9 cellular contexts compared by ENCODE assay signal in the genomic region with DNA sequence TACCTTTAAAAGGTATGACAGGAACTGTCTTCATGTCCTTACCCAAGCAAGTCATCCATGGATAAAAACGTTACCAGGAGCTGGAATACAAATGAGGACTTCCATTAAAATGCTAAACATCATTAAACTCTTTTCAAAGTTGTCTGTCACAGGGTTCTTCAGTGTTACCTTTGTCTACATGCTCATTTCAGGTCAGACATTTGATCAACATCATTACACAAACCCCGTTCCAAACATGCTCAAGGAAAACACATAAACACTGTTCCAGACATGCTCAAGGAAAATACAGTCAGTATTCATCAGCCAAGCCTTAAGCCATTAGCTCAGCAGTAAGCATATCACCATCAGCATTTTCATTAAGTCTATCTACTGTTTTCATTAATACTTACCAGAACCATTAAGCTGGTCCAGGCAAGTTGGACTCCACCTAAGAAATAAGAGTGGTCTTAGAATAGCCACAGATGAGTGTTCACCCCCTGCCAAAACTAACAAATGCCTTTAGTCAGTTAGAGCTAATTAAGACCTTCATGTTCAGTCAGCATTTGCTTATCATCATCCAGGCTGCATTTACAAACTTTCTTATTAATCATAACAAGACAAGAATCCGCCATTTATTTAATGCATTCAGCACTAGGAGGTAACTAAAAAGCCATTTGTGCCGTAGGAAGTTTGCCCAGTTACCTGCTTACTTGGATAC.
DNase-seq lines count a peak whose midpoint lies in the region; ATAC-seq and TF ChIP-seq lines count a peak whose summit lies in the region.
"Had no signal": no experiment of that assay in that cellular context is flagged by ENCODE, and none has a peak within 500 bp of the region (broad histone marks: within the 10 kb centered on the region; RNA-seq: fewer than 3 reads in every experiment).

No MANE protein-coding gene starts in this region.

- no peak for TF ChIP-seq CTCF in SU-DHL-6 (IDR thresholded peaks at IDR 0.05; ENCODE audit: insufficient read depth, low read length, poor library complexity, severe bottlenecking)
- no peak for TF ChIP-seq CTCF in fibroblast of mammary gland (conservative IDR thresholded peaks at IDR 0.05; ENCODE audit: control insufficient read depth, insufficient read depth, low read depth, low read length)

- peaks cover 89% of the 10 kb centered on the region for H3F3A ChIP-seq in SU-DHL-6 (ENCODE audit: insufficient read depth)

- H3K4me2 ChIP-seq in SU-DHL-6 (ENCODE audit: low read depth, low read length, poor library complexity, severe bottlenecking), result peak overlapping the region; percentile 85

- peak overlapping the region; percentile 96 for H3K4me3 Mint-ChIP-seq in T-helper 1 cell treated with Interleukin-12 subunit alpha and Interleukin-12 subunit beta and Interleukin-4 antibody, amounts not matched to agents 30 μg/mL and 1 μg/mL, for 36 hours

- H3K9ac ChIP-seq in SU-DHL-6 (ENCODE audit: low read length), result peak overlapping the region; percentile 88

- DNase-seq in T-helper 1 cell (no peak), fibroblast of mammary gland (ENCODE audit: low read depth) (no peak), NCI-H69 (lab: John Stamatoyannopoulos, UW) (no peak)

- H3K9me3 Mint-ChIP-seq in T-helper 1 cell treated with Interleukin-12 subunit alpha and Interleukin-12 subunit beta and Interleukin-4 antibody, amounts not matched to agents 30 μg/mL and 1 μg/mL, for 36 hours, result no peaks in the 10 kb centered on the region
- H3K9me3 Mint-ChIP-seq: CD14-positive monocyte had no signal

- H3K36me3 Mint-ChIP-seq in T-helper 1 cell treated with Interleukin-12 subunit alpha and Interleukin-12 subunit beta and Interleukin-4 antibody, amounts not matched to agents 30 μg/mL and 1 μg/mL, for 36 hours (ENCODE audit: low read depth), result peaks cover 50% of the 10 kb centered on the region

- no peaks in the 10 kb centered on the region for H3K27me3 Mint-ChIP-seq in T-helper 1 cell treated with Interleukin-12 subunit alpha and Interleukin-12 subunit beta and Interleukin-4 antibody, amounts not matched to agents 30 μg/mL and 1 μg/mL, for 36 hours (ENCODE audit: low read depth)

- peak overlapping the region; percentile 91 for H3K27ac ChIP-seq in SU-DHL-6 (ENCODE audit: low read depth, low read length)
- peak overlapping the region in 4 of 21 experiments; percentile 19 to 96 (median 59) for H3K27ac ChIP-seq in skin epidermis

- ATAC-seq in GM18861 (IDR thresholded peaks at IDR 0.05; ENCODE audit: unreplicated experiment) (no peak), GM21825 (IDR thresholded peaks at IDR 0.05; ENCODE audit: unreplicated experiment) (no peak)

- peaks cover 10% of the 10 kb centered on the region; the same call in 1 of the 2 replicates for H4K20me1 ChIP-seq in SU-DHL-6 (ENCODE audit: low read depth, low read length)

- H3K4me3 ChIP-seq in SU-DHL-6 (ENCODE audit: insufficient read depth, low read length, poor library complexity, severe bottlenecking) (peak overlapping the region; percentile 99), fibroblast of mammary gland (ENCODE audit: control insufficient read depth, low read depth, low read length) (peak overlapping the region; percentile 98), skin epidermis (peak overlapping the region in 6 of 7 experiments; percentile 63 to 85 (median 74))

- no peaks in the 10 kb centered on the region for H3K9me3 ChIP-seq in SU-DHL-6 (ENCODE audit: insufficient read depth, low read length)

- H3K36me3 ChIP-seq in SU-DHL-6 (ENCODE audit: low read length), result peaks cover 48% of the 10 kb centered on the region

- H3K79me2 ChIP-seq in SU-DHL-6 (ENCODE audit: insufficient read depth, low read length), result peaks cover 16% of the 10 kb centered on the region

- peak overlapping the region; percentile 67 for H3K27ac Mint-ChIP-seq in T-helper 1 cell treated with Interleukin-12 subunit alpha and Interleukin-12 subunit beta and Interleukin-4 antibody, amounts not matched to agents 30 μg/mL and 1 μg/mL, for 36 hours

- no peaks in the 10 kb centered on the region for H3K9me2 ChIP-seq in SU-DHL-6 (replicated peaks; ENCODE audit: insufficient read depth, low read length)

- H3K27me3 ChIP-seq in SU-DHL-6 (ENCODE audit: low read length), result no peaks in the 10 kb centered on the region

- no peak overlapping the region for H2AFZ ChIP-seq in SU-DHL-6 (ENCODE audit: low read depth, low read length, severe bottlenecking)

- peaks cover 47% of the 10 kb centered on the region for H3K4me1 Mint-ChIP-seq in T-helper 1 cell treated with Interleukin-12 subunit alpha and Interleukin-12 subunit beta and Interleukin-4 antibody, amounts not matched to agents 30 μg/mL and 1 μg/mL, for 36 hours (ENCODE audit: low read depth)
